ENCODE assay signal across 8 cellular contexts in the genomic region with DNA sequence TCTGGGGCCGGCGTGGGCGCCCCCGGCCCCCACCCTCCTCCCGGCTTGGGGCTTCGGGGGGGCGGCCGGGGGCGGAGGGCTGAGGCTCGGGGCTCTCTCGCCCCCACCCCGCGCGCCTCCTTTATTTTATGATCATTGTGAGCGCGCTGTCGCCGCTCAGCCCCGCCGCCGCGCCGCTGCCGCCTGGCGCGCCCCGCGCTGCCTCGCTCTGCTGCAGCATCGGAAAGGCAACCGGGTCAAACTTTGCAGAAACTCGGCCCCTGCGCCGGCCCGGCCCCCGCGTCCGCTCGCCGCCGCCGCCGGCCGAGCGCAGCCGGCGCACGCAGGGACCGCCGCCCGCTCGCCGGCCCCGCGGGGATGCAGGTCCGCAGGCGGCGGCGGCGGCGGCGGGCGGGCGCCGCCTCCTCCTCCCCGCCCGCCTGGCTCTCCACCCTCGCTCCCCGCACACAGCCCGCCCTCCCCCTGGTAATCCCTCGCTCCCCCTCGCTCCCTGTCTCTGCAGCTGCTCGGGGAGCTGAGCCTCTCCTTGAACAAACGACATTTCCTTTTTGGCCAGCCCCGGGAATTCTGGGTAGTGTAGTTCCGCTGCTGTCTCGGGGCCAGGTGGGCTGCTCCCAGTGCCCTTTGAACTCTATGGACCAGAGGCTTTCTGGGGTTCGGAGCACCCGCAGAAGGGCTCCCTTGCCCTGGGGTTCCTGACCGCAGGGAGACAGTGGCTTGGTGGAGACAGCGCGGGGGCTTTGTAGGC. TPM values are rescaled to one million over a fixed set of nuclear protein-coding genes. Genes with fewer than 3 reads are reported as not detected.
DNase-seq lines count a peak whose midpoint lies in the region; ATAC-seq lines count a peak whose summit lies in the region.

No MANE protein-coding gene starts in this region.

- in situ Hi-C loops in Caki2 (cut with HindIII; ENCODE audit: low pct_unique_long_range_greater_than_20kb, low sequenced_read_pairs), result no loop called here

- ATAC-seq in HG02798 (IDR thresholded peaks at IDR 0.05; ENCODE audit: poor library complexity, unreplicated experiment) (peak; percentile 30), left lobe of liver (peak; percentile 83), HG03571 (IDR thresholded peaks at IDR 0.05; ENCODE audit: unreplicated experiment) (no peak)

- DNase-seq in Caki2 (ENCODE audit: low read depth) (peak; percentile 55), NCI-H526 treated with DMSO at 0.1 percent for 48 hours (lab: John Stamatoyannopoulos, UW) (peak; percentile 54), dermis blood vessel endothelial cell (peak; percentile 88), left lobe of liver (ENCODE audit: low spot score) (peak; percentile 70)
- peak; percentile 35 to 68 for DNase-seq in activated CD4-positive, alpha-beta T cell treated with anti-CD3 and anti-CD28 coated beads, Interleukin-2, amount 50 U/mL, for 24 hours (ENCODE audit: low read depth in 1 of 2, low spot score in 1 of 2)
- peak; percentile 72 for DNase-seq in stimulated activated CD4-positive, alpha-beta T cell treated with anti-CD3 and anti-CD28 coated beads, Interleukin-4, amount 100 ng/mL, for 1 hour

RNA-seq across cellular contexts. Expression of a gene that starts 1.5 kb away (rescaled TPM):
- 0.17 TPM in 1 of 2 replicates, not detected in the other for total RNA-seq in Caki2 (2014; rRNA removed; shearing (Covaris generic); ENCODE audit: low replicate concordance)
- total RNA-seq in dermis blood vessel endothelial cell (9.9 and 12.4 TPM in 2 replicates), left lobe of liver (1.2 TPM)

RNA-seq across cellular contexts. Expression of a gene that starts 11.7 kb away (rescaled TPM):
- total RNA-seq in Caki2 (2014; rRNA removed; shearing (Covaris generic); ENCODE audit: low replicate concordance), result 1.7 TPM in 1 of 2 replicates, not detected in the other
- 4.7 and 6.0 TPM in 2 replicates for total RNA-seq in dermis blood vessel endothelial cell
- 0.30 TPM for total RNA-seq in left lobe of liver
